In the genomic region with DNA sequence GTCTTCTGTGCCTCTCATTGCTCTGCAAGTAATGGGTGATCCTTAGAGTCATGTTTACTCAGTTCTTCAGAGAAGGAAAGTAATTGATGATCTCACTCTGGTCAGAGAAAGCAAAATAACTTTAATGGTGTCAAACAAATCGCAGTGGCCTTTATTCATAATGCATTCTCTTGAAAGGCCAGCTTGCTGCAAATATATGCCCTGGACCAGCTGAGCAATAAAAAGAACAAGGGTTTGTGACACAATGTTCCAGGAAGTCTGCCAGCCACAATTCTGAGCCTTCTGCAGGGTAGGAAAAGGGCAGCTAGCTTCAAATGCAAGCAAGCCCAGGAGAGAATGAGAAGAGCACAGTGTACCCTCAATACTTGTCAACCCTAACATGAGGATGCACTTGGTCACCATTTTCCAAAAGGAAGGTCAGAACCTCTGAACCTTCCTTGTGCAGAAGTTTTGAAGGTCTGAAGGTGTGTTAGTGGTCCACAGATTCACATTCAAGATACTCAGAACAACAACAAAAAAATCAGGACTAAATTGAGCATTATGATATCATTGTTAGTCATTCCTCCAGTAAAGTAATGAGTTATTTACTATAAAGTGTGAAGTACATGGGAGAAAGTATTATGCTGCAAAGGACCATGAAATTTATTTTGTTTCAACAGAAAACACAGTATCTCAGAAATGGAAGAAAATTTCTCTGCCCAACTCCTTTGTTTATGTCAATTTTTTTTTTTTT, we compare ENCODE assay signal across 12 cellular contexts.
DNase-seq lines count a peak whose midpoint lies in the region; ATAC-seq and TF ChIP-seq lines count a peak whose summit lies in the region.
"Had no signal": no experiment of that assay in that cellular context is flagged by ENCODE, and none has a peak within 500 bp of the region (broad histone marks: within the 10 kb centered on the region; RNA-seq: fewer than 3 reads in every experiment).

No MANE protein-coding gene starts in this region.

- no peak overlapping the region for H3K9ac ChIP-seq in neural progenitor cell
- H3K9ac ChIP-seq: parathyroid adenoma had no signal

- CTCF ChIA-PET in activated CD8-positive, alpha-beta T cell treated with anti-CD3 and anti-CD28 coated beads, Interleukin-2, amount 10 ng/mL, durations not matched to agents 7 days and 5 days (lab: Charles Lee), result no interaction called here

- H3K4me3 ChIP-seq in HFF-Myc (replicated peaks; ENCODE audit: low read depth, low read length) (no peak overlapping the region), body of pancreas (no peak overlapping the region), neural progenitor cell (no peak overlapping the region)

- no peaks in the 10 kb centered on the region for H3K9me3 Mint-ChIP-seq in activated CD8-positive, alpha-beta T cell treated with anti-CD3 and anti-CD28 coated beads, Interleukin-2, amount 10 ng/mL, durations not matched to agents 7 days and 5 days (ENCODE audit: insufficient read depth)
- H3K9me3 Mint-ChIP-seq in neural progenitor cell (peaks cover 6% of the 10 kb centered on the region), progenitor cell of endocrine pancreas (ENCODE audit: low read depth) (no peaks in the 10 kb centered on the region)
- H3K9me3 Mint-ChIP-seq: activated CD4-positive, alpha-beta T cell treated with anti-CD3 and anti-CD28 coated beads, Interleukin-2, amount 10 ng/mL, durations not matched to agents 24 days and 14 days had no signal

- intact Hi-C loops in body of pancreas (cut with DNase I), result no loop called here

- TF ChIP-seq CTCF in HFF-Myc (IDR thresholded peaks at IDR 0.05; ENCODE audit: low read depth, low read length, missing control alignments) (no peak), body of pancreas (IDR thresholded peaks at IDR 0.05) (no peak), neural progenitor cell (IDR thresholded peaks at IDR 0.05) (no peak), progenitor cell of endocrine pancreas (IDR thresholded peaks at IDR 0.05; ENCODE audit: unreplicated experiment) (no peak)

- H3K79me2 ChIP-seq in neural progenitor cell (ENCODE audit: low read depth), result no peaks in the 10 kb centered on the region
- H3K79me2 ChIP-seq: parathyroid adenoma had no signal

- H3K27me3 ChIP-seq in body of pancreas, result no peaks in the 10 kb centered on the region
- no peaks in the 10 kb centered on the region for H3K27me3 ChIP-seq in neural progenitor cell

- H3K4me1 Mint-ChIP-seq in activated CD8-positive, alpha-beta T cell treated with anti-CD3 and anti-CD28 coated beads, Interleukin-2, amount 10 ng/mL, durations not matched to agents 7 days and 5 days (ENCODE audit: low read depth), result no peaks in the 10 kb centered on the region
- H3K4me1 Mint-ChIP-seq in neural progenitor cell, result no peaks in the 10 kb centered on the region
- peaks cover 5% of the 10 kb centered on the region for H3K4me1 Mint-ChIP-seq in progenitor cell of endocrine pancreas (ENCODE audit: low read depth)
- H3K4me1 Mint-ChIP-seq: activated CD4-positive, alpha-beta T cell treated with anti-CD3 and anti-CD28 coated beads, Interleukin-2, amount 10 ng/mL, durations not matched to agents 24 days and 14 days had no signal

- WGBS in body of pancreas, 2 donors, result 25 to 37% methylated on average over 1 of the region's 1 CpG

- peak; percentile 67 for ATAC-seq in body of pancreas
- no peak for ATAC-seq in activated CD8-positive, alpha-beta T cell treated with anti-CD3 and anti-CD28 coated beads, Interleukin-2, amount 10 ng/mL, durations not matched to agents 7 days and 5 days
- ATAC-seq: Panc1 had no signal

- DNase-seq in HFF-Myc (ENCODE audit: extremely low read depth, low read depth) (peak; percentile 2), body of pancreas (peak; percentile 6 to 38 (median 18)), kidney glomerular epithelial cell (lab: John Stamatoyannopoulos, UW) (peak; percentile 34), neural progenitor cell (ENCODE audit: low spot score) (no peak), progenitor cell of endocrine pancreas (ENCODE audit: low spot score, unreplicated experiment) (no peak)
- DNase-seq in activated CD8-positive, alpha-beta T cell treated with anti-CD3 and anti-CD28 coated beads, Interleukin-2, amount 10 ng/mL, durations not matched to agents 7 days and 5 days, result no peak
- DNase-seq in activated CD4-positive, alpha-beta T cell treated with anti-CD3 and anti-CD28 coated beads for 4 hours, result no peak
- DNase-seq: activated CD4-positive, alpha-beta T cell treated with anti-CD3 and anti-CD28 coated beads, Interleukin-2, amount 10 ng/mL, durations not matched to agents 24 days and 14 days; GDM1 had no signal

- no peak for TF ChIP-seq POLR2A in body of pancreas (IDR thresholded peaks at IDR 0.05)

- no peak overlapping the region for H3K27ac Mint-ChIP-seq in activated CD8-positive, alpha-beta T cell treated with anti-CD3 and anti-CD28 coated beads, Interleukin-2, amount 10 ng/mL, durations not matched to agents 7 days and 5 days
- H3K27ac Mint-ChIP-seq in neural progenitor cell, result no peak overlapping the region
- no peak overlapping the region for H3K27ac Mint-ChIP-seq in progenitor cell of endocrine pancreas
- H3K27ac Mint-ChIP-seq: activated CD4-positive, alpha-beta T cell treated with anti-CD3 and anti-CD28 coated beads, Interleukin-2, amount 10 ng/mL, durations not matched to agents 24 days and 14 days had no signal

- H4K20me1 ChIP-seq in neural progenitor cell (ENCODE audit: low read depth), result no peaks in the 10 kb centered on the region

- no peaks in the 10 kb centered on the region for H3K27me3 Mint-ChIP-seq in activated CD8-positive, alpha-beta T cell treated with anti-CD3 and anti-CD28 coated beads, Interleukin-2, amount 10 ng/mL, durations not matched to agents 7 days and 5 days (ENCODE audit: low read depth)
- H3K27me3 Mint-ChIP-seq in neural progenitor cell (ENCODE audit: insufficient read depth, low read depth), result peaks cover 2% of the 10 kb centered on the region
- no peaks in the 10 kb centered on the region for H3K27me3 Mint-ChIP-seq in progenitor cell of endocrine pancreas
- H3K27me3 Mint-ChIP-seq: activated CD4-positive, alpha-beta T cell treated with anti-CD3 and anti-CD28 coated beads, Interleukin-2, amount 10 ng/mL, durations not matched to agents 24 days and 14 days had no signal

- H3K9me3 ChIP-seq in body of pancreas, result no peaks in the 10 kb centered on the region
- H3K9me3 ChIP-seq in neural progenitor cell (ENCODE audit: low read depth), result no peaks in the 10 kb centered on the region

- H3K36me3 Mint-ChIP-seq in activated CD8-positive, alpha-beta T cell treated with anti-CD3 and anti-CD28 coated beads, Interleukin-2, amount 10 ng/mL, durations not matched to agents 7 days and 5 days (ENCODE audit: low read depth), result no peaks in the 10 kb centered on the region
- H3K36me3 Mint-ChIP-seq in neural progenitor cell, result no peaks in the 10 kb centered on the region
- no peaks in the 10 kb centered on the region for H3K36me3 Mint-ChIP-seq in progenitor cell of endocrine pancreas (ENCODE audit: insufficient read depth)

- no peak overlapping the region for H2AFZ ChIP-seq in neural progenitor cell (replicated peaks)
- H2AFZ ChIP-seq: parathyroid adenoma had no signal

- H3K36me3 ChIP-seq in body of pancreas (replicated peaks in 1 of 2; ENCODE audit: insufficient read depth in 1 of 2, low read depth in 2 of 2), result no peaks in the 10 kb centered on the region
- no peaks in the 10 kb centered on the region for H3K36me3 ChIP-seq in neural progenitor cell

- POLR2A ChIA-PET in activated CD8-positive, alpha-beta T cell treated with anti-CD3 and anti-CD28 coated beads, Interleukin-2, amount 10 ng/mL, durations not matched to agents 7 days and 5 days (lab: Charles Lee), result no interaction called here

- H3K4me3 Mint-ChIP-seq in activated CD8-positive, alpha-beta T cell treated with anti-CD3 and anti-CD28 coated beads, Interleukin-2, amount 10 ng/mL, durations not matched to agents 7 days and 5 days, result no peak overlapping the region
- H3K4me3 Mint-ChIP-seq in neural progenitor cell, result no peak overlapping the region
- H3K4me3 Mint-ChIP-seq in progenitor cell of endocrine pancreas (ENCODE audit: low read depth), result no peak overlapping the region
- H3K4me3 Mint-ChIP-seq: activated CD4-positive, alpha-beta T cell treated with anti-CD3 and anti-CD28 coated beads, Interleukin-2, amount 10 ng/mL, durations not matched to agents 24 days and 14 days had no signal

- H3K4me1 ChIP-seq in body of pancreas, result no peaks in the 10 kb centered on the region
- H3K4me1 ChIP-seq in neural progenitor cell, result no peaks in the 10 kb centered on the region
- H3K4me1 ChIP-seq: parathyroid adenoma had no signal

- H3F3A ChIP-seq in neural progenitor cell (ENCODE audit: low read depth), result no peaks in the 10 kb centered on the region

- H3K4me2 ChIP-seq in neural progenitor cell, result no peak overlapping the region

- peak overlapping the region in 1 of 4 donors; percentile 19 for H3K27ac ChIP-seq in body of pancreas
- peak overlapping the region; percentile 45 for H3K27ac ChIP-seq in temporal lobe (ENCODE audit: low read depth, low read length)
- H3K27ac ChIP-seq in neural progenitor cell, result no peak overlapping the region
- H3K27ac ChIP-seq: parathyroid adenoma had no signal

Comparison
In these comparisons a context has a peak if more than half of its experiments do, and no peak if none do; other contexts are left out.
1. DNase-seq: peak in HFF-Myc (single experiment), body of pancreas (4 of 4) and kidney glomerular epithelial cell (single experiment); none in activated CD8-positive, alpha-beta T cell treated with anti-CD3 and anti-CD28 coated beads, Interleukin-2, amount 10 ng/mL, durations not matched to agents 7 days and 5 days (single experiment), neural progenitor cell (single experiment), activated CD4-positive, alpha-beta T cell treated with anti-CD3 and anti-CD28 coated beads for 4 hours (0 of 2) and progenitor cell of endocrine pancreas (single experiment).